Comparison of ENCODE assay signal across 8 cellular contexts in genomic region chr17:65137076-65137935, GRCh38. TPM values are rescaled to one million over a fixed set of nuclear protein-coding genes. Genes with fewer than 3 reads are reported as not detected.
DNase-seq lines count a peak whose midpoint lies in the region; ATAC-seq and TF ChIP-seq lines count a peak whose summit lies in the region.

RGS9 (plus strand) TSS chr17:65137370; CDS start chr17:65137541, 171 bp downstream.

- ATAC-seq in GM18909 (IDR thresholded peaks at IDR 0.05; ENCODE audit: poor library complexity, unreplicated experiment) (peak; percentile 89), HG03159 (IDR thresholded peaks at IDR 0.05; ENCODE audit: unreplicated experiment) (peak; percentile 93), right lobe of liver (peak; percentile 85 to 96 (median 94))

- TF ChIP-seq POLR2A in right lobe of liver (IDR thresholded peaks at IDR 0.05) = peak; percentile 45

- no peaks in the 10 kb centered on the region for H3K9me3 Mint-ChIP-seq in activated CD4-positive, alpha-beta T cell treated with anti-CD3 and anti-CD28 coated beads, Interleukin-2, amount 10 ng/mL, durations not matched to agents 24 days and 14 days

- H3K27ac Mint-ChIP-seq in activated CD4-positive, alpha-beta T cell treated with anti-CD3 and anti-CD28 coated beads, Interleukin-2, amount 10 ng/mL, durations not matched to agents 24 days and 14 days = peak within 1 kb of the TSS; percentile 50

- H3K27me3 Mint-ChIP-seq in activated CD4-positive, alpha-beta T cell treated with anti-CD3 and anti-CD28 coated beads, Interleukin-2, amount 10 ng/mL, durations not matched to agents 24 days and 14 days = peaks cover 15% of the 10 kb centered on the region

- no peaks in the 10 kb centered on the region for H3K36me3 ChIP-seq in right lobe of liver

- DNase-seq in AG09309 (ENCODE audit: low read depth) = no peak
- peak; percentile 58 for DNase-seq in NCI-H2227 treated with DMSO at 0.1 percent for 48 hours (lab: John Stamatoyannopoulos, UW)
- peak; percentile 97 for DNase-seq in activated CD4-positive, alpha-beta T cell treated with anti-CD3 and anti-CD28 coated beads, Interleukin-2, amount 10 ng/mL, durations not matched to agents 24 days and 14 days
- peak; percentile 77 for DNase-seq in dermis blood vessel endothelial cell
- peak; percentile 89 to 91 (median 89) for DNase-seq in right lobe of liver
- peak; percentile 80 for DNase-seq in stimulated activated CD4-positive, alpha-beta T cell treated with anti-CD3 and anti-CD28 coated beads, Interleukin-4, amount 100 ng/mL, for 24 hours

- no peaks in the 10 kb centered on the region for H3K36me3 Mint-ChIP-seq in activated CD4-positive, alpha-beta T cell treated with anti-CD3 and anti-CD28 coated beads, Interleukin-2, amount 10 ng/mL, durations not matched to agents 24 days and 14 days (ENCODE audit: low read depth)

- peak within 1 kb of the TSS in 2 of 3 donors; percentile 21 to 38 for H3K27ac ChIP-seq in right lobe of liver

- peak; percentile 62 for TF ChIP-seq CTCF in AG09309 (IDR thresholded peaks at IDR 0.05; ENCODE audit: control insufficient read depth, insufficient read depth, low read depth, low read length, missing control alignments)
- peak; percentile 94 to 99 (median 98) for TF ChIP-seq CTCF in right lobe of liver (IDR thresholded peaks at IDR 0.05)

- H3K27me3 ChIP-seq in right lobe of liver = no peaks in the 10 kb centered on the region

- peak within 1 kb of the TSS; percentile 30 for H3K4me3 ChIP-seq in AG09309 (ENCODE audit: control insufficient read depth, low read depth, low read length)
- H3K4me3 ChIP-seq in right lobe of liver = peak within 1 kb of the TSS; percentile 36 to 51 (median 43)

- intact Hi-C loops in activated CD4-positive, alpha-beta T cell treated with anti-CD3 and anti-CD28 coated beads, Interleukin-2, amount 10 ng/mL, durations not matched to agents 24 days and 14 days (cut with micrococcal nuclease) = loop anchor here (1.0 to 5.0 kb wide), 5 partner anchors 14 to 80 kb away; partner anchors contain the start of gene GNA13
- intact Hi-C loops in right lobe of liver (cut with DNase I) = no loop called here

- 12% methylated on average over 20 of the region's 53 CpGs for WGBS in right lobe of liver (ENCODE audit: insufficient coverage, low coverage, low lambda C conversion rate, missing lambda C conversion rate)

- H3K9me3 ChIP-seq in right lobe of liver = no peaks in the 10 kb centered on the region

- H3K4me3 Mint-ChIP-seq in activated CD4-positive, alpha-beta T cell treated with anti-CD3 and anti-CD28 coated beads, Interleukin-2, amount 10 ng/mL, durations not matched to agents 24 days and 14 days = peak within 1 kb of the TSS; percentile 80

- H3K4me1 Mint-ChIP-seq in activated CD4-positive, alpha-beta T cell treated with anti-CD3 and anti-CD28 coated beads, Interleukin-2, amount 10 ng/mL, durations not matched to agents 24 days and 14 days = peaks cover 31% of the 10 kb centered on the region

- H3K4me1 ChIP-seq in right lobe of liver = peaks cover 0 to 27% (median 7%) of the 10 kb centered on the region in 4 donors

RNA-seq across cellular contexts. Expression of gene RGS9, which starts in this region (rescaled TPM):
- total RNA-seq in activated CD4-positive, alpha-beta T cell treated with anti-CD3 and anti-CD28 coated beads, Interleukin-2, amount 10 ng/mL, durations not matched to agents 24 days and 14 days = 2.2 and 3.1 TPM in 2 replicates
- 0.19 and 1.2 TPM in 2 replicates for total RNA-seq in dermis blood vessel endothelial cell
- total RNA-seq in right lobe of liver = 10 to 100 TPM in 2 of 6 experiments, 1 to 10 TPM in 4; 1.9 to 12.8 (median 5.7) TPM
